8 cellular contexts compared by ENCODE assay signal in genomic region chr6:8539446-8539845, GRCh38.
DNase-seq lines count a peak whose midpoint lies in the region; ATAC-seq and TF ChIP-seq lines count a peak whose summit lies in the region.

No MANE protein-coding gene starts in this region.

- ATAC-seq in GM18909 (IDR thresholded peaks at IDR 0.05; ENCODE audit: poor library complexity, unreplicated experiment): no peak

- peak; percentile 54 for TF ChIP-seq CTCF in MCF 10A (IDR thresholded peaks at IDR 0.05; ENCODE audit: unreplicated experiment)

- H3K36me3 Mint-ChIP-seq in MCF 10A (ENCODE audit: insufficient read depth, unreplicated experiment): no peaks in the 10 kb centered on the region

- intact Hi-C loops in MCF 10A (cut with micrococcal nuclease): loop anchor here (1.0 to 10.0 kb wide), 5 partner anchors 169 to 713 kb away; no protein-coding TSS in a partner anchor

- peak; percentile 25 for DNase-seq in DMS 273 (lab: John Stamatoyannopoulos, UW; ENCODE audit: unreplicated experiment)
- no peak for DNase-seq in DMS 273 treated with DMSO at 0.1 percent for 48 hours (lab: John Stamatoyannopoulos, UW)
- peak; percentile 8 for DNase-seq in NCI-H2081 treated with DMSO at 0.1 percent for 48 hours (lab: John Stamatoyannopoulos, UW)
- DNase-seq in MCF 10A (ENCODE audit: unreplicated experiment): peak; percentile 55
- peak; percentile 2 for DNase-seq in non-pigmented ciliary epithelial cell (ENCODE audit: low read depth)
- DNase-seq in retina: no peak
- DNase-seq in central memory CD4-positive, alpha-beta T cell: no peak

- no peak overlapping the region for H3K4me3 Mint-ChIP-seq in MCF 10A (ENCODE audit: unreplicated experiment)

- peaks cover 9% of the 10 kb centered on the region for H3K4me1 Mint-ChIP-seq in MCF 10A (ENCODE audit: insufficient read depth, unreplicated experiment)

- CTCF ChIA-PET in MCF 10A (lab: Yijun Ruan, JAX): interaction anchor here (0.7 to 2.3 kb wide), 6 partner anchors 34 to 1889 kb away, joined by 3 to 9 read pairs (median 4); no protein-coding TSS in a partner anchor

- H3K27me3 Mint-ChIP-seq in MCF 10A (ENCODE audit: insufficient read depth, unreplicated experiment): no peaks in the 10 kb centered on the region

- H3K27ac Mint-ChIP-seq in MCF 10A (ENCODE audit: low read depth, unreplicated experiment): peak overlapping the region; percentile 13

- POLR2A ChIA-PET in MCF 10A (lab: Yijun Ruan, JAX): interaction anchor here (1.2 kb wide), 1 partner anchor 1876 kb away, joined by 3 read pairs; the partner anchor contains the start of gene TFAP2A

- H3K9me3 Mint-ChIP-seq in MCF 10A (ENCODE audit: unreplicated experiment): peaks cover 13% of the 10 kb centered on the region

- BruUV-seq in MCF 10A (replicated peaks; lab: Mats Ljungman, UMichigan): no TSS peak

Comparison
In these comparisons a context has a peak if more than half of its experiments do, and no peak if none do; other contexts are left out.
1. DNase-seq: peak in DMS 273 (single experiment), NCI-H2081 treated with DMSO at 0.1 percent for 48 hours (single experiment), MCF 10A (single experiment) and non-pigmented ciliary epithelial cell (single experiment); none in DMS 273 treated with DMSO at 0.1 percent for 48 hours (single experiment), retina (single experiment) and central memory CD4-positive, alpha-beta T cell (single experiment).